In the genomic region with DNA sequence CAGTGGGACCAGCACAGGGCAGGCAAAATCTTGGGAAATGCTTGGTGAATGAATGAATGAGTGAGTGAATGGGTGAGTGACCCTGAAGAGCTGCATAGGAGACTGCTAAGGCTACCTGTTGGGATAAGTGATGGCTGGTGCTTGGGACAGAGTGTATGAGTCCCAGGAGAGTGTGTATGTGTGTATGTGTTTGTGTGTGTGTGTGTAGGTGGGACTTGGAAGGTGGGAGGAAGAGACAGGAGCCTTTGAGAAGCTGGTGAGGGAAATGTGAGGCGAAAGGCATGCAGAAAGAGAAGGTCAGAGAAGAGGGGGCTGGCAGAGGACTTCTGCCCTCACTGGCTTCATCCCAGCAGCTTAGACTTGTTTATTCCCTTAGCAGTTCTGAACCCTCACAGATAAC, we compare ENCODE assay signal across 10 cellular contexts. TPM values are rescaled to one million over a fixed set of nuclear protein-coding genes. Genes with fewer than 3 reads are reported as not detected.
"Had no signal": no experiment of that assay in that cellular context is flagged by ENCODE, and none has a peak within 500 bp of the region (broad histone marks: within the 10 kb centered on the region; RNA-seq: fewer than 3 reads in every experiment).

No MANE protein-coding gene starts in this region.

- H3K9me3 Mint-ChIP-seq: GM23338 had no signal

- H3K4me1 Mint-ChIP-seq: GM23338, IgD-negative memory B cell had no signal

- H3K4me3 ChIP-seq: GM23338 had no signal

- H3K4me3 Mint-ChIP-seq: GM23338, H9, HFFc6 had no signal

- FAIRE-seq: H1, HepG2 had no signal

- H3K27ac Mint-ChIP-seq: GM23338, H9, HFFc6, IgD-negative memory B cell had no signal

- ATAC-seq: GM23338, HepG2 had no signal

- H2AFZ ChIP-seq: GM23338 had no signal

- H3K4me2 ChIP-seq: GM23338 had no signal

- DNase-seq: H9, HCEC 1CT, HFFc6, KG1 had no signal

- H3K27ac ChIP-seq: HL-60 had no signal

RNA-seq across cellular contexts. Expression of gene FOXE1, which starts 33.3 kb away (rescaled TPM):
- total RNA-seq: H1, H9, HepG2, HT1080 had no signal
- polyA plus RNA-seq: GM23338, HepG2, IgD-negative memory B cell had no signal
